12 cellular contexts compared by ENCODE assay signal in genomic region chr4:139858436-139859225, GRCh38.
DNase-seq lines count a peak whose midpoint lies in the region; ATAC-seq and TF ChIP-seq lines count a peak whose summit lies in the region.
"Had no signal": no experiment of that assay in that cellular context is flagged by ENCODE, and none has a peak within 500 bp of the region (broad histone marks: within the 10 kb centered on the region; RNA-seq: fewer than 3 reads in every experiment).

No MANE protein-coding gene starts in this region.

- TF ChIP-seq POLR2A in heart left ventricle (IDR thresholded peaks at IDR 0.05) = no peak

- intact Hi-C loops in colonic mucosa (cut with DNase I) = no loop called here
- intact Hi-C loops in heart left ventricle (cut with DNase I) = no loop called here
- intact Hi-C loops in A673 (cut with micrococcal nuclease; ENCODE audit: unreplicated experiment) = no loop called here

- DNase-seq in foreskin melanocyte = peak; percentile 100
- no peak for DNase-seq in colonic mucosa
- DNase-seq in heart left ventricle = no peak
- no peak for DNase-seq in NCI-H1105 (lab: John Stamatoyannopoulos, UW)
- no peak for DNase-seq in A673 (ENCODE audit: low spot score)
- DNase-seq: left ventricle myocardium superior, spleen, upper lobe of left lung had no signal

- no peak overlapping the region for H3K4me3 ChIP-seq in colonic mucosa
- no peak overlapping the region for H3K4me3 ChIP-seq in heart left ventricle
- H3K4me3 ChIP-seq in A673 (ENCODE audit: low read depth, low read length, poor library complexity, severe bottlenecking) = no peak overlapping the region
- H3K4me3 ChIP-seq: spleen, upper lobe of left lung had no signal

- CTCF ChIA-PET in A673 (lab: Charles Lee) = no interaction called here

- WGBS in heart left ventricle, 4 donors = 83 to 97% (median 92%) methylated on average over 8 of the region's 8 CpGs

- H3K9ac ChIP-seq in colonic mucosa (ENCODE audit: low read depth in 2 of 2, low read length in 2 of 2) = no peak overlapping the region

- H3K27ac ChIP-seq in colonic mucosa (no peak overlapping the region), heart left ventricle (no peak overlapping the region), A673 (ENCODE audit: low read depth, low read length, poor library complexity, severe bottlenecking) (no peak overlapping the region)
- H3K27ac ChIP-seq: spleen, upper lobe of left lung had no signal

- ATAC-seq in GM18508 (IDR thresholded peaks at IDR 0.05; ENCODE audit: insufficient read depth, unreplicated experiment) (peak; percentile 98), GM19463 (IDR thresholded peaks at IDR 0.05; ENCODE audit: unreplicated experiment) (peak; percentile 97), HG03066 (IDR thresholded peaks at IDR 0.05; ENCODE audit: low read depth, unreplicated experiment) (peak; percentile 93), heart left ventricle (no peak)
- ATAC-seq: left ventricle myocardium superior, Panc1 had no signal

- H3K27me3 ChIP-seq in colonic mucosa (no peaks in the 10 kb centered on the region), heart left ventricle (no peaks in the 10 kb centered on the region), A673 (replicated peaks; ENCODE audit: insufficient read depth, low read depth, low read length, poor library complexity) (no peaks in the 10 kb centered on the region)
- H3K27me3 ChIP-seq: spleen, upper lobe of left lung had no signal

- POLR2A ChIA-PET in A673 (lab: Charles Lee; ENCODE audit: low non-redundant PET) = no interaction called here

- no peak for TF ChIP-seq CTCF in colonic mucosa (IDR thresholded peaks at IDR 0.05)
- TF ChIP-seq CTCF in heart left ventricle (IDR thresholded peaks at IDR 0.05) = no peak
- TF ChIP-seq CTCF in A673 (conservative IDR thresholded peaks at IDR 0.05; ENCODE audit: low read depth, low read length) = no peak

- H3K9me3 ChIP-seq in colonic mucosa = no peaks in the 10 kb centered on the region
- no peaks in the 10 kb centered on the region for H3K9me3 ChIP-seq in heart left ventricle
- no peaks in the 10 kb centered on the region for H3K9me3 ChIP-seq in A673 (ENCODE audit: low read depth, low read length, poor library complexity, severe bottlenecking)
- H3K9me3 ChIP-seq: spleen, upper lobe of left lung had no signal

- no TSS peak for BruUV-seq in A673 (replicated peaks; lab: Mats Ljungman, UMichigan)

- H3K36me3 ChIP-seq in colonic mucosa (no peaks in the 10 kb centered on the region), heart left ventricle (no peaks in the 10 kb centered on the region), A673 (ENCODE audit: insufficient read depth, low read length, poor library complexity, severe bottlenecking) (no peaks in the 10 kb centered on the region)
- H3K36me3 ChIP-seq: spleen, upper lobe of left lung had no signal

- H3K4me1 ChIP-seq in colonic mucosa (no peaks in the 10 kb centered on the region), heart left ventricle (peaks cover 0 to 9% (median 0%) of the 10 kb centered on the region in 12 donors), A673 (ENCODE audit: insufficient read depth, low read length, poor library complexity, severe bottlenecking) (peaks cover 12% of the 10 kb centered on the region)

Comparison
In these comparisons a context has a peak if more than half of its experiments do, and no peak if none do; other contexts are left out.
1. ATAC-seq: peak in GM18508 (single experiment), GM19463 (single experiment) and HG03066 (single experiment); none in heart left ventricle (0 of 4).